ENCODE assay signal across 9 cellular contexts in genomic region chr18:3256693-3257626, GRCh38. TPM values are rescaled to one million over a fixed set of nuclear protein-coding genes. Genes with fewer than 3 reads are reported as not detected.
DNase-seq lines count a peak whose midpoint lies in the region; ATAC-seq and TF ChIP-seq lines count a peak whose summit lies in the region.
"Had no signal": no experiment of that assay in that cellular context is flagged by ENCODE, and none has a peak within 500 bp of the region (broad histone marks: within the 10 kb centered on the region; RNA-seq: fewer than 3 reads in every experiment).

No MANE protein-coding gene starts in this region.

- no peaks in the 10 kb centered on the region for H3K9me3 ChIP-seq in suprapubic skin

- no peak for TF ChIP-seq POLR2A in suprapubic skin (IDR thresholded peaks at IDR 0.05)

- H3K27me3 Mint-ChIP-seq in activated CD4-positive, alpha-beta T cell treated with anti-CD3 and anti-CD28 coated beads for 36 hours = no peaks in the 10 kb centered on the region

- TF ChIP-seq EP300 in suprapubic skin (IDR thresholded peaks at IDR 0.05) = no peak

- H3K36me3 ChIP-seq in suprapubic skin = peaks cover 55% of the 10 kb centered on the region

- intact Hi-C loops in activated CD4-positive, alpha-beta T cell treated with anti-CD3 and anti-CD28 coated beads for 36 hours (cut with DNase I, micrococcal nuclease) = no loop called here
- intact Hi-C loops in left ventricle myocardium superior (cut with micrococcal nuclease) = no loop called here

- no peak overlapping the region for H3K4me3 ChIP-seq in suprapubic skin

- H3K27ac Mint-ChIP-seq in activated CD4-positive, alpha-beta T cell treated with anti-CD3 and anti-CD28 coated beads for 36 hours = peak overlapping the region; percentile 53

- H3K27ac ChIP-seq in VCaP (peak overlapping the region; percentile 46; the same call in 1 of the 2 replicates), suprapubic skin (peak overlapping the region; percentile 17)

- H3K36me3 Mint-ChIP-seq in activated CD4-positive, alpha-beta T cell treated with anti-CD3 and anti-CD28 coated beads for 36 hours (ENCODE audit: low read depth) = peaks cover 69% of the 10 kb centered on the region

- WGBS in suprapubic skin = 66% methylated on average over 5 of the region's 5 CpGs

- peaks cover 72% of the 10 kb centered on the region for H3K4me1 Mint-ChIP-seq in activated CD4-positive, alpha-beta T cell treated with anti-CD3 and anti-CD28 coated beads for 36 hours

- no peak overlapping the region for H3K4me3 Mint-ChIP-seq in activated CD4-positive, alpha-beta T cell treated with anti-CD3 and anti-CD28 coated beads for 36 hours

- POLR2A ChIA-PET in activated CD4-positive, alpha-beta T cell treated with anti-CD3 and anti-CD28 coated beads for 36 hours (lab: Charles Lee) = interaction anchor here (0.7 kb wide), 1 partner anchor 79 kb away, joined by 3 read pairs; no protein-coding TSS in a partner anchor

- no peaks in the 10 kb centered on the region for H3K9me3 Mint-ChIP-seq in activated CD4-positive, alpha-beta T cell treated with anti-CD3 and anti-CD28 coated beads for 36 hours (ENCODE audit: low read depth)

- TF ChIP-seq CTCF in VCaP (conservative IDR thresholded peaks at IDR 0.05) = no peak
- TF ChIP-seq CTCF in suprapubic skin (IDR thresholded peaks at IDR 0.05) = no peak

- H3K27me3 ChIP-seq in suprapubic skin = no peaks in the 10 kb centered on the region

- DNase-seq in activated CD4-positive, alpha-beta T cell treated with anti-CD3 and anti-CD28 coated beads for 36 hours = no peak
- DNase-seq in activated CD4-positive, alpha-beta T cell treated with anti-CD3 and anti-CD28 coated beads, Interleukin-2, amount 50 U/mL, for 48 hours = no peak
- DNase-seq in left ventricle myocardium superior = no peak
- DNase-seq in suprapubic skin (ENCODE audit: low spot score in 2 of 2) = no peak
- no peak for DNase-seq in ureter (ENCODE audit: low spot score)
- DNase-seq in activated effector memory CD4-positive, alpha-beta T cell treated with anti-CD3 and anti-CD28 coated beads, Interleukin-2, amount 50 U/mL, for 16 hours = no peak
- DNase-seq: AML-193 had no signal

- ATAC-seq in activated CD4-positive, alpha-beta T cell treated with anti-CD3 and anti-CD28 coated beads for 36 hours = no peak
- ATAC-seq in left ventricle myocardium superior (peak; percentile 23), GM21737 (IDR thresholded peaks at IDR 0.05; ENCODE audit: unreplicated experiment) (no peak)

- CTCF ChIA-PET in activated CD4-positive, alpha-beta T cell treated with anti-CD3 and anti-CD28 coated beads for 36 hours (lab: Charles Lee) = interaction anchor here (0.6 to 0.7 kb wide), 2 partner anchors 9 to 197 kb away, joined by 3 read pairs; partner anchors contain the start of gene MYL12A

- peaks cover 25% of the 10 kb centered on the region for H3K4me1 ChIP-seq in suprapubic skin

RNA-seq across cellular contexts. Expression of gene MYL12B, which starts 5.0 kb away (rescaled TPM):
- 100 to 1,000 TPM; 282 to 301 TPM for total RNA-seq in activated CD4-positive, alpha-beta T cell treated with anti-CD3 and anti-CD28 coated beads for 36 hours
- total RNA-seq in left ventricle myocardium superior (168 TPM), suprapubic skin (100 to 1,000 TPM; 182 to 333 (median 295) TPM), ureter (372 TPM)

RNA-seq across cellular contexts. Expression of gene MYL12A, which starts 9.4 kb away (rescaled TPM):
- total RNA-seq in activated CD4-positive, alpha-beta T cell treated with anti-CD3 and anti-CD28 coated beads for 36 hours = 100 to 1,000 TPM; 451 to 485 TPM
- total RNA-seq in left ventricle myocardium superior = 1,328 TPM
- 100 to 1,000 TPM; 190 to 259 (median 242) TPM for total RNA-seq in suprapubic skin
- 299 TPM for total RNA-seq in ureter

RNA-seq across cellular contexts. Expression of gene MYOM1, which starts 37.2 kb away (rescaled TPM):
- total RNA-seq in activated CD4-positive, alpha-beta T cell treated with anti-CD3 and anti-CD28 coated beads for 36 hours = under 1 TPM; 0.89 to 0.95 TPM
- total RNA-seq in left ventricle myocardium superior (724 TPM), suprapubic skin (1 to 10 TPM in 3 of 4 donors, under 1 TPM in 1; 0.99 to 2.1 (median 1.6) TPM), ureter (9.7 TPM)

Comparison
In these comparisons a context has a peak if more than half of its experiments do, and no peak if none do; other contexts are left out.
1. RNA of gene MYOM1, which starts 37.2 kb away (total RNA-seq): 724 TPM in left ventricle myocardium superior (single experiment); 9.7 TPM in ureter (single experiment), 0.99 to 2.1 TPM in suprapubic skin and 0.89 to 0.95 TPM in activated CD4-positive, alpha-beta T cell treated with anti-CD3 and anti-CD28 coated beads for 36 hours; every median in the first group is over 10 times any median in the second.